Comparison of ENCODE assay signal across 16 cellular contexts in genomic region chr6:158759966-158760617, GRCh38. TPM values are rescaled to one million over a fixed set of nuclear protein-coding genes. Genes with fewer than 3 reads are reported as not detected.
A peak's percentile ranks its signal among the peaks of the same experiment; 100 is the strongest.
DNase-seq lines count a peak whose midpoint lies in the region; ATAC-seq and TF ChIP-seq lines count a peak whose summit lies in the region.
"Had no signal": no experiment of that assay in that cellular context is flagged by ENCODE, and none has a peak within 500 bp of the region (broad histone marks: within the 10 kb centered on the region; RNA-seq: fewer than 3 reads in every experiment).

No MANE protein-coding gene starts in this region.

- TF ChIP-seq CTCF in GM13976 (IDR thresholded peaks at IDR 0.05; ENCODE audit: borderline replicate concordance, control extremely low read depth, extremely low read depth, insufficient read depth, missing control alignments): no peak

- no peaks in the 10 kb centered on the region for H3K9me3 Mint-ChIP-seq in activated naive CD4-positive, alpha-beta T cell treated with anti-CD3 and anti-CD28 coated beads, Interleukin-2, amount 50 U/mL, for 24 hours
- H3K9me3 Mint-ChIP-seq in activated naive CD4-positive, alpha-beta T cell treated with anti-CD3 and anti-CD28 coated beads for 36 hours: no peaks in the 10 kb centered on the region
- no peaks in the 10 kb centered on the region for H3K9me3 Mint-ChIP-seq in T-cell
- H3K9me3 Mint-ChIP-seq in stimulated activated effector memory CD8-positive, alpha-beta T cell treated with anti-CD3 and anti-CD28 coated beads, Interleukin-12 subunit alpha, Interleukin-12 subunit beta, amount 100 ng/mL, for 72 hours: no peaks in the 10 kb centered on the region
- H3K9me3 Mint-ChIP-seq: CD8-positive, alpha-beta T cell had no signal

- no peaks in the 10 kb centered on the region for H3K27me3 Mint-ChIP-seq in activated naive CD4-positive, alpha-beta T cell treated with anti-CD3 and anti-CD28 coated beads, Interleukin-2, amount 50 U/mL, for 24 hours
- H3K27me3 Mint-ChIP-seq in activated naive CD4-positive, alpha-beta T cell treated with anti-CD3 and anti-CD28 coated beads for 36 hours (ENCODE audit: low read depth): no peaks in the 10 kb centered on the region
- no peaks in the 10 kb centered on the region for H3K27me3 Mint-ChIP-seq in T-cell

- no peak overlapping the region for H3K4me3 Mint-ChIP-seq in activated naive CD4-positive, alpha-beta T cell treated with anti-CD3 and anti-CD28 coated beads, Interleukin-2, amount 50 U/mL, for 24 hours
- no peak overlapping the region for H3K4me3 Mint-ChIP-seq in activated naive CD4-positive, alpha-beta T cell treated with anti-CD3 and anti-CD28 coated beads for 36 hours
- no peak overlapping the region for H3K4me3 Mint-ChIP-seq in T-cell
- H3K4me3 Mint-ChIP-seq in stimulated activated effector memory CD8-positive, alpha-beta T cell treated with anti-CD3 and anti-CD28 coated beads, Interleukin-12 subunit alpha, Interleukin-12 subunit beta, amount 100 ng/mL, for 72 hours: no peak overlapping the region
- H3K4me3 Mint-ChIP-seq: CD8-positive, alpha-beta T cell had no signal

- ATAC-seq in T-cell (replicated peaks in 1 of 4) (no peak), HG02973 (IDR thresholded peaks at IDR 0.05; ENCODE audit: unreplicated experiment) (no peak)
- ATAC-seq in stimulated activated effector memory CD8-positive, alpha-beta T cell treated with anti-CD3 and anti-CD28 coated beads, Interleukin-12 subunit alpha, Interleukin-12 subunit beta, amount 100 ng/mL, for 72 hours: no peak
- ATAC-seq: CD8-positive, alpha-beta T cell had no signal

- H3K36me3 Mint-ChIP-seq in activated naive CD4-positive, alpha-beta T cell treated with anti-CD3 and anti-CD28 coated beads, Interleukin-2, amount 50 U/mL, for 24 hours: peaks cover 6% of the 10 kb centered on the region
- peaks cover 40% of the 10 kb centered on the region for H3K36me3 Mint-ChIP-seq in activated naive CD4-positive, alpha-beta T cell treated with anti-CD3 and anti-CD28 coated beads for 36 hours (ENCODE audit: low read depth)
- peaks cover 37% of the 10 kb centered on the region for H3K36me3 Mint-ChIP-seq in T-cell
- H3K36me3 Mint-ChIP-seq in stimulated activated effector memory CD8-positive, alpha-beta T cell treated with anti-CD3 and anti-CD28 coated beads, Interleukin-12 subunit alpha, Interleukin-12 subunit beta, amount 100 ng/mL, for 72 hours: peaks cover 100% of the 10 kb centered on the region

- CTCF ChIA-PET in activated naive CD4-positive, alpha-beta T cell treated with anti-CD3 and anti-CD28 coated beads for 36 hours (lab: Charles Lee): interaction anchor here (0.7 kb wide), 1 partner anchor 19 kb away, joined by 3 read pairs; no protein-coding TSS in a partner anchor
- CTCF ChIA-PET in T-cell (lab: Charles Lee): no interaction called here

- no peaks in the 10 kb centered on the region for H3K4me1 Mint-ChIP-seq in activated naive CD4-positive, alpha-beta T cell treated with anti-CD3 and anti-CD28 coated beads, Interleukin-2, amount 50 U/mL, for 24 hours
- H3K4me1 Mint-ChIP-seq in activated naive CD4-positive, alpha-beta T cell treated with anti-CD3 and anti-CD28 coated beads for 36 hours (ENCODE audit: low read depth): no peaks in the 10 kb centered on the region
- H3K4me1 Mint-ChIP-seq in T-cell: peaks cover 0 to 4% (median 0%) of the 10 kb centered on the region in 3 donors
- peaks cover 13% of the 10 kb centered on the region for H3K4me1 Mint-ChIP-seq in stimulated activated effector memory CD8-positive, alpha-beta T cell treated with anti-CD3 and anti-CD28 coated beads, Interleukin-12 subunit alpha, Interleukin-12 subunit beta, amount 100 ng/mL, for 72 hours

- in situ Hi-C loops in GM13976 (cut with MboI; ENCODE audit: low sequenced_read_pairs, unreplicated experiment): no loop called here

- no peak for DNase-seq in activated naive CD4-positive, alpha-beta T cell treated with anti-CD3 and anti-CD28 coated beads for 36 hours
- no peak for DNase-seq in T-cell
- DNase-seq in islet precursor cell: peak; percentile 47
- DNase-seq in stimulated activated effector memory CD8-positive, alpha-beta T cell treated with anti-CD3 and anti-CD28 coated beads, Interleukin-12 subunit alpha, Interleukin-12 subunit beta, amount 100 ng/mL, for 72 hours (ENCODE audit: low spot score in 2 of 2): no peak
- DNase-seq in GM13976 (ENCODE audit: low spot score): no peak
- no peak for DNase-seq in Ammon's horn (ENCODE audit: low spot score)
- DNase-seq: activated CD4-positive, CD25-positive, alpha-beta regulatory T cell treated with anti-CD3 and anti-CD28 coated beads, Interleukin-2, amount 50 U/mL, for 72 hours; CD8-positive, alpha-beta T cell; DMS79 treated with DMSO at 0.1 percent for 48 hours; NCI-H345; Peyer's patch; spleen; stimulated activated CD4-positive, alpha-beta T cell treated with anti-CD3 and anti-CD28 coated beads, Interleukin-4, amount 100 ng/mL, for 4 hours; T1000 had no signal

- intact Hi-C loops in activated naive CD4-positive, alpha-beta T cell treated with anti-CD3 and anti-CD28 coated beads for 36 hours (cut with micrococcal nuclease): no loop called here

- POLR2A ChIA-PET in T-cell (lab: Charles Lee): interaction anchor here in 1 of 2 donors (0.6 kb wide), 1 partner anchor 20 kb away, joined by 6 read pairs; no protein-coding TSS in a partner anchor

- peak overlapping the region; percentile 68 for H3K27ac Mint-ChIP-seq in activated naive CD4-positive, alpha-beta T cell treated with anti-CD3 and anti-CD28 coated beads, Interleukin-2, amount 50 U/mL, for 24 hours
- no peak overlapping the region for H3K27ac Mint-ChIP-seq in activated naive CD4-positive, alpha-beta T cell treated with anti-CD3 and anti-CD28 coated beads for 36 hours
- peak overlapping the region; percentile 48 to 74 for H3K27ac Mint-ChIP-seq in T-cell
- peak overlapping the region; percentile 88 for H3K27ac Mint-ChIP-seq in stimulated activated effector memory CD8-positive, alpha-beta T cell treated with anti-CD3 and anti-CD28 coated beads, Interleukin-12 subunit alpha, Interleukin-12 subunit beta, amount 100 ng/mL, for 72 hours
- H3K27ac Mint-ChIP-seq: CD8-positive, alpha-beta T cell had no signal

RNA-seq across cellular contexts. Expression of gene EZR, which starts 59.1 kb away (rescaled TPM):
- 100 to 1,000 TPM; 229 to 230 TPM for total RNA-seq in activated naive CD4-positive, alpha-beta T cell treated with anti-CD3 and anti-CD28 coated beads for 36 hours
- total RNA-seq in T-cell: 100 to 1,000 TPM; 176 to 286 (median 272) TPM
